Comparison of ENCODE assay signal across 9 cellular contexts in genomic region chr18:59892123-59892522, GRCh38.
"Had no signal": no experiment of that assay in that cellular context is flagged by ENCODE, and none has a peak within 500 bp of the region (broad histone marks: within the 10 kb centered on the region; RNA-seq: fewer than 3 reads in every experiment).

No MANE protein-coding gene starts in this region.

- H3K9me3 Mint-ChIP-seq: IgD-negative memory B cell had no signal

- H3K27ac Mint-ChIP-seq: IgD-negative memory B cell had no signal

- H3K36me3 Mint-ChIP-seq: IgD-negative memory B cell had no signal

- H3K27me3 Mint-ChIP-seq: IgD-negative memory B cell had no signal

- H3K4me2 ChIP-seq: KMS-11 had no signal

- H3K9ac ChIP-seq: KMS-11 had no signal

- H3K4me3 Mint-ChIP-seq: IgD-negative memory B cell had no signal

- H3K27ac ChIP-seq: HL-60, KMS-11 had no signal

- FAIRE-seq: HepG2, HTR-8/SVneo, K562 had no signal

- ATAC-seq: HepG2, K562 had no signal

- H3K4me3 ChIP-seq: K562 had no signal

- DNase-seq: IMR-90, KBM-7, KG1 had no signal
